Comparison of ENCODE assay signal across 18 cellular contexts in the genomic region with DNA sequence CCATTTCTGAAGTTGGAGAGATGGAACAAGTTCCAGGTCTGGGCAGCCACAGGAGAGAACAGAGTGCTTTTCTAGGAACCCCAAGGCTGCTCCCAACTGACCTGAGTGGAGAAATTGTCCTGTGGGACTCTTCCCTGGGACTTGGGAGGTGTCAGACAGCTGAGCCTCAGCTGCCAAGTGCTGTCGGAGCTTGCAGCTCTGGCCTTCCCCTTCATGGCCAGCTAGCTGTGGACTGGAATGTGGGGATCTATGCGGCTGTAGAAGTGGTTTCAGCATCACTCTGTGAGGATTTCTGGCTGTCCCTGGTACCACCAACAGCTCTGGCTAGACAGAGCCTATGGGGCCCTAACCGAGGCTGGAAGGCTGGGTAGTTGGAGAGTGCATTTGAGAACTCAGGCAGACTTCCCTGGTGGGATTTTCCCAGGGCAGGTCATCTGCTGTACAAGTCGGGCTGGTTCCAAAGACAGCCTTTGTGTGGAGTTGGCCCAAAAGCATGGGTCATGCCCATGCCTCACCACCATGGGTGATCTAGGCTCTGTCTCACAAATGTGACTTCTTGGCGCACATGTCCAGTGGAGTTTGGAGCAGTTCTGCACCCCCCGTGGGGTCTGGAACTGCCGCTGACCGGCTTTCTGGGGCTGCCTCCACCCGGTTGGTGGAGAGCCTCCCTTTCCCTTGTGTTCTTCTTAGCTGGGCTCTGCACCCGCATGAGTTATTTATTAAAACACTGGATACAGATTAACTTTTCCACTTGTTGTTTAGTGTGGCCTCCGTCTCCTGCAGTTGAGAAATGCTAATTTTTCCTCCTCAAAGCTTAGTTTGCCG.
"Had no signal": no experiment of that assay in that cellular context is flagged by ENCODE, and none has a peak within 500 bp of the region (broad histone marks: within the 10 kb centered on the region; RNA-seq: fewer than 3 reads in every experiment).

No MANE protein-coding gene starts in this region.

- H3K27me3 ChIP-seq: colonic mucosa, SJSA1, suprapubic skin, upper lobe of right lung had no signal

- H3K4me3 Mint-ChIP-seq: activated CD8-positive, alpha-beta memory T cell treated with anti-CD3 and anti-CD28 coated beads, Interleukin-2, amount 10 ng/mL, durations not matched to agents 7 days and 5 days; activated T-cell treated with anti-CD3 and anti-CD28 coated beads, Interleukin-2, amount 50 U/mL, for 24 hours; natural killer cell treated with Interleukin-12 subunit alpha and Interleukin-12 subunit beta and Interleukin-15 and Interleukin-18, amount 100 ng/mL, for 72 hours had no signal

- H3K9me3 ChIP-seq: colonic mucosa, mucosa of descending colon, SJSA1, suprapubic skin, upper lobe of right lung had no signal

- H3K27ac ChIP-seq: colonic mucosa, epithelial cell of prostate, SJSA1, suprapubic skin, upper lobe of right lung had no signal

- ATAC-seq: activated CD8-positive, alpha-beta memory T cell treated with anti-CD3 and anti-CD28 coated beads, Interleukin-2, amount 10 ng/mL, durations not matched to agents 7 days and 5 days; mucosa of descending colon; natural killer cell treated with Interleukin-12 subunit alpha and Interleukin-12 subunit beta and Interleukin-15 and Interleukin-18, amount 100 ng/mL, for 72 hours; upper lobe of right lung had no signal

- H3K4me1 ChIP-seq: colonic mucosa had no signal

- H3K27ac Mint-ChIP-seq: activated CD8-positive, alpha-beta memory T cell treated with anti-CD3 and anti-CD28 coated beads, Interleukin-2, amount 10 ng/mL, durations not matched to agents 7 days and 5 days; activated T-cell treated with anti-CD3 and anti-CD28 coated beads, Interleukin-2, amount 50 U/mL, for 24 hours; natural killer cell treated with Interleukin-12 subunit alpha and Interleukin-12 subunit beta and Interleukin-15 and Interleukin-18, amount 100 ng/mL, for 72 hours had no signal

- H3K27me3 Mint-ChIP-seq: activated CD8-positive, alpha-beta memory T cell treated with anti-CD3 and anti-CD28 coated beads, Interleukin-2, amount 10 ng/mL, durations not matched to agents 7 days and 5 days; activated T-cell treated with anti-CD3 and anti-CD28 coated beads, Interleukin-2, amount 50 U/mL, for 24 hours; natural killer cell treated with Interleukin-12 subunit alpha and Interleukin-12 subunit beta and Interleukin-15 and Interleukin-18, amount 100 ng/mL, for 72 hours had no signal

- H3K36me3 ChIP-seq: colonic mucosa had no signal

- DNase-seq: activated CD4-positive, alpha-beta T cell treated with anti-CD3 and anti-CD28 coated beads for 1 hour; activated CD4-positive, alpha-beta T cell treated with anti-CD3 and anti-CD28 coated beads, Interleukin-2, amount 50 U/mL, for 48 hours; activated CD8-positive, alpha-beta memory T cell treated with anti-CD3 and anti-CD28 coated beads, Interleukin-2, amount 10 ng/mL, durations not matched to agents 7 days and 5 days; activated gamma-delta T cell treated with Interleukin-2 at 50 U/mL for 16 hours; activated T-cell treated with anti-CD3 and anti-CD28 coated beads, Interleukin-2, amount 50 U/mL, for 24 hours; colonic mucosa; effector CD8-positive, alpha-beta T cell; hippocampal formation; kidney glomerular epithelial cell; mucosa of descending colon; stimulated activated naive CD4-positive, alpha-beta T cell; T-helper 9 cell; upper lobe of right lung had no signal

- H3K4me3 ChIP-seq: colonic mucosa, lung, mucosa of descending colon, SJSA1, suprapubic skin, upper lobe of right lung had no signal

- H3K9me3 Mint-ChIP-seq: activated T-cell treated with anti-CD3 and anti-CD28 coated beads, Interleukin-2, amount 50 U/mL, for 24 hours; natural killer cell treated with Interleukin-12 subunit alpha and Interleukin-12 subunit beta and Interleukin-15 and Interleukin-18, amount 100 ng/mL, for 72 hours had no signal
